In the genomic region with DNA sequence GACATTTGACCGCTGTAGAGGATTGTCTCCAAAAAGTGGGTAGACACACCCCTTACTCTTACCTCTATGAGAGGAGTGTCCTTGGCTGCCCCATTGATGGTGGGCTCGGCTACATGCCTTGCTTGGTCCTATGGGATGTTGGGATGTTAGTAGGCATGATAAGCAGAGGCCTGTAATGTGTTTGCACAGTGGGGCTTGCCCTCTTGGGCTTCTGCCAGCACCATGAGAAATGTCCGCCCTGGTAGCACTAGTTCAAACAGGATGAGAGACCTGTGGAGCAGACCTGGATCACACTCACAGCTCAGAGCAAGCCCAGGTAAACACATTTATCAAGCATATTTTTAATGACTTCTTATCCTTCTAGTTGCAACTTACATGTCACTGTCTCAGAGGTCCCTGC, we compare ENCODE assay signal across 1 cellular context.
TF ChIP-seq lines count a peak whose summit lies in the region.

No MANE protein-coding gene starts in this region.

TF ChIP-seq in HepG2, 621 proteins besides CTCF, POLR2A, EP300 and RAD21 (continues in another document):
- TF ChIP-seq FOXK2 (IDR thresholded peaks at IDR 0.05) (no peak), ZNF614 (CRISPR knock-in tag; IDR thresholded peaks at IDR 0.05; ENCODE audit: borderline replicate concordance) (no peak), SOX6 (IDR thresholded peaks at IDR 0.05) (no peak), SOX6 (CRISPR knock-in tag; IDR thresholded peaks at IDR 0.05) (peak; percentile 18; the same call in 1 of the 2 replicates), MED13 (CRISPR knock-in tag; IDR thresholded peaks at IDR 0.05) (no peak), BCL6 (CRISPR knock-in tag; IDR thresholded peaks at IDR 0.05) (0 out of 2 replicates have a peak, but pooled peaks have one; percentile 38), ISL2 (CRISPR knock-in tag; IDR thresholded peaks at IDR 0.05) (0 out of 2 replicates have a peak, but pooled peaks have one; percentile 38), RXRB (CRISPR knock-in tag; IDR thresholded peaks at IDR 0.05; ENCODE audit: borderline replicate concordance) (0 out of 2 replicates have a peak, but pooled peaks have one; percentile 14), SALL1 (CRISPR knock-in tag; IDR thresholded peaks at IDR 0.05) (peak; percentile 55), ZMAT3 (CRISPR knock-in tag; conservative IDR thresholded peaks at IDR 0.05) (no peak), TGIF2 (CRISPR knock-in tag; IDR thresholded peaks at IDR 0.05) (no peak), HDAC2 (CRISPR knock-in tag; IDR thresholded peaks at IDR 0.05) (peak; percentile 51; the same call in 1 of the 2 replicates), ZNF543 (CRISPR knock-in tag; IDR thresholded peaks at IDR 0.05) (0 out of 2 replicates have a peak, but pooled peaks have one; percentile 28), MEIS1 (CRISPR knock-in tag; IDR thresholded peaks at IDR 0.05; ENCODE audit: borderline replicate concordance) (no peak), ZNF230 (CRISPR knock-in tag; IDR thresholded peaks at IDR 0.05) (no peak), NR2F6 (IDR thresholded peaks at IDR 0.05) (no peak), NR2F6 (CRISPR knock-in tag; IDR thresholded peaks at IDR 0.05) (peak; percentile 36; the same call in 1 of the 2 replicates), SAP130 (CRISPR knock-in tag; IDR thresholded peaks at IDR 0.05; ENCODE audit: low read depth) (peak; percentile 40; the same call in 1 of the 2 replicates), EED (CRISPR knock-in tag; IDR thresholded peaks at IDR 0.05) (no peak), SYNCRIP (IDR thresholded peaks at IDR 0.05; ENCODE audit: insufficient read depth, low read depth, low read length) (no peak), ELF3 (CRISPR knock-in tag; IDR thresholded peaks at IDR 0.05) (peak; percentile 33; the same call in 1 of the 2 replicates), TOE1 (CRISPR knock-in tag; IDR thresholded peaks at IDR 0.05) (no peak), SIN3A (IDR thresholded peaks at IDR 0.05; ENCODE audit: borderline replicate concordance, low read depth, low read length) (no peak), MBNL3 (CRISPR knock-in tag; conservative IDR thresholded peaks at IDR 0.05) (no peak), SRSF1 (optimal IDR thresholded peaks at IDR 0.05; ENCODE audit: low read depth, low read length) (no peak), ZNF30 (CRISPR knock-in tag; IDR thresholded peaks at IDR 0.05) (no peak), PRPF4 (IDR thresholded peaks at IDR 0.05; ENCODE audit: low read depth, low read length, poor library complexity, severe bottlenecking) (no peak)
- TF ChIP-seq, protein P1, sequence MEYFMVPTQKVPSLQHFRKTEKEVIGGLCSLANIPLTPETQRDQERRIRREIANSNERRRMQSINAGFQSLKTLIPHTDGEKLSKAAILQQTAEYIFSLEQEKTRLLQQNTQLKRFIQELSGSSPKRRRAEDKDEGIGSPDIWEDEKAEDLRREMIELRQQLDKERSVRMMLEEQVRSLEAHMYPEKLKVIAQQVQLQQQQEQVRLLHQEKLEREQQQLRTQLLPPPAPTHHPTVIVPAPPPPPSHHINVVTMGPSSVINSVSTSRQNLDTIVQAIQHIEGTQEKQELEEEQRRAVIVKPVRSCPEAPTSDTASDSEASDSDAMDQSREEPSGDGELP (IDR thresholded peaks at IDR 0.05; ENCODE audit: borderline replicate concordance, low read depth): no peak
- TF ChIP-seq, protein P2, sequence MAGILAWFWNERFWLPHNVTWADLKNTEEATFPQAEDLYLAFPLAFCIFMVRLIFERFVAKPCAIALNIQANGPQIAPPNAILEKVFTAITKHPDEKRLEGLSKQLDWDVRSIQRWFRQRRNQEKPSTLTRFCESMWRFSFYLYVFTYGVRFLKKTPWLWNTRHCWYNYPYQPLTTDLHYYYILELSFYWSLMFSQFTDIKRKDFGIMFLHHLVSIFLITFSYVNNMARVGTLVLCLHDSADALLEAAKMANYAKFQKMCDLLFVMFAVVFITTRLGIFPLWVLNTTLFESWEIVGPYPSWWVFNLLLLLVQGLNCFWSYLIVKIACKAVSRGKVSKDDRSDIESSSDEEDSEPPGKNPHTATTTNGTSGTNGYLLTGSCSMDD (CRISPR knock-in tag; IDR thresholded peaks at IDR 0.05): no peak
- TF ChIP-seq, protein P3, sequence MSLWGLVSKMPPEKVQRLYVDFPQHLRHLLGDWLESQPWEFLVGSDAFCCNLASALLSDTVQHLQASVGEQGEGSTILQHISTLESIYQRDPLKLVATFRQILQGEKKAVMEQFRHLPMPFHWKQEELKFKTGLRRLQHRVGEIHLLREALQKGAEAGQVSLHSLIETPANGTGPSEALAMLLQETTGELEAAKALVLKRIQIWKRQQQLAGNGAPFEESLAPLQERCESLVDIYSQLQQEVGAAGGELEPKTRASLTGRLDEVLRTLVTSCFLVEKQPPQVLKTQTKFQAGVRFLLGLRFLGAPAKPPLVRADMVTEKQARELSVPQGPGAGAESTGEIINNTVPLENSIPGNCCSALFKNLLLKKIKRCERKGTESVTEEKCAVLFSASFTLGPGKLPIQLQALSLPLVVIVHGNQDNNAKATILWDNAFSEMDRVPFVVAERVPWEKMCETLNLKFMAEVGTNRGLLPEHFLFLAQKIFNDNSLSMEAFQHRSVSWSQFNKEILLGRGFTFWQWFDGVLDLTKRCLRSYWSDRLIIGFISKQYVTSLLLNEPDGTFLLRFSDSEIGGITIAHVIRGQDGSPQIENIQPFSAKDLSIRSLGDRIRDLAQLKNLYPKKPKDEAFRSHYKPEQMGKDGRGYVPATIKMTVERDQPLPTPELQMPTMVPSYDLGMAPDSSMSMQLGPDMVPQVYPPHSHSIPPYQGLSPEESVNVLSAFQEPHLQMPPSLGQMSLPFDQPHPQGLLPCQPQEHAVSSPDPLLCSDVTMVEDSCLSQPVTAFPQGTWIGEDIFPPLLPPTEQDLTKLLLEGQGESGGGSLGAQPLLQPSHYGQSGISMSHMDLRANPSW (CRISPR knock-in tag; IDR thresholded peaks at IDR 0.05; ENCODE audit: borderline replicate concordance): no peak
- TF ChIP-seq, protein P4, sequence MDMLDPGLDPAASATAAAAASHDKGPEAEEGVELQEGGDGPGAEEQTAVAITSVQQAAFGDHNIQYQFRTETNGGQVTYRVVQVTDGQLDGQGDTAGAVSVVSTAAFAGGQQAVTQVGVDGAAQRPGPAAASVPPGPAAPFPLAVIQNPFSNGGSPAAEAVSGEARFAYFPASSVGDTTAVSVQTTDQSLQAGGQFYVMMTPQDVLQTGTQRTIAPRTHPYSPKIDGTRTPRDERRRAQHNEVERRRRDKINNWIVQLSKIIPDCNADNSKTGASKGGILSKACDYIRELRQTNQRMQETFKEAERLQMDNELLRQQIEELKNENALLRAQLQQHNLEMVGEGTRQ (IDR thresholded peaks at IDR 0.05; ENCODE audit: low read depth, low read length): no peak
- TF ChIP-seq, protein P4 (CRISPR knock-in tag; IDR thresholded peaks at IDR 0.05; ENCODE audit: borderline replicate concordance): no peak
- TF ChIP-seq, protein P5, sequence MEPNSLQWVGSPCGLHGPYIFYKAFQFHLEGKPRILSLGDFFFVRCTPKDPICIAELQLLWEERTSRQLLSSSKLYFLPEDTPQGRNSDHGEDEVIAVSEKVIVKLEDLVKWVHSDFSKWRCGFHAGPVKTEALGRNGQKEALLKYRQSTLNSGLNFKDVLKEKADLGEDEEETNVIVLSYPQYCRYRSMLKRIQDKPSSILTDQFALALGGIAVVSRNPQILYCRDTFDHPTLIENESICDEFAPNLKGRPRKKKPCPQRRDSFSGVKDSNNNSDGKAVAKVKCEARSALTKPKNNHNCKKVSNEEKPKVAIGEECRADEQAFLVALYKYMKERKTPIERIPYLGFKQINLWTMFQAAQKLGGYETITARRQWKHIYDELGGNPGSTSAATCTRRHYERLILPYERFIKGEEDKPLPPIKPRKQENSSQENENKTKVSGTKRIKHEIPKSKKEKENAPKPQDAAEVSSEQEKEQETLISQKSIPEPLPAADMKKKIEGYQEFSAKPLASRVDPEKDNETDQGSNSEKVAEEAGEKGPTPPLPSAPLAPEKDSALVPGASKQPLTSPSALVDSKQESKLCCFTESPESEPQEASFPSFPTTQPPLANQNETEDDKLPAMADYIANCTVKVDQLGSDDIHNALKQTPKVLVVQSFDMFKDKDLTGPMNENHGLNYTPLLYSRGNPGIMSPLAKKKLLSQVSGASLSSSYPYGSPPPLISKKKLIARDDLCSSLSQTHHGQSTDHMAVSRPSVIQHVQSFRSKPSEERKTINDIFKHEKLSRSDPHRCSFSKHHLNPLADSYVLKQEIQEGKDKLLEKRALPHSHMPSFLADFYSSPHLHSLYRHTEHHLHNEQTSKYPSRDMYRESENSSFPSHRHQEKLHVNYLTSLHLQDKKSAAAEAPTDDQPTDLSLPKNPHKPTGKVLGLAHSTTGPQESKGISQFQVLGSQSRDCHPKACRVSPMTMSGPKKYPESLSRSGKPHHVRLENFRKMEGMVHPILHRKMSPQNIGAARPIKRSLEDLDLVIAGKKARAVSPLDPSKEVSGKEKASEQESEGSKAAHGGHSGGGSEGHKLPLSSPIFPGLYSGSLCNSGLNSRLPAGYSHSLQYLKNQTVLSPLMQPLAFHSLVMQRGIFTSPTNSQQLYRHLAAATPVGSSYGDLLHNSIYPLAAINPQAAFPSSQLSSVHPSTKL (CRISPR knock-in tag; IDR thresholded peaks at IDR 0.05): peak; percentile 64
- TF ChIP-seq, protein P6, sequence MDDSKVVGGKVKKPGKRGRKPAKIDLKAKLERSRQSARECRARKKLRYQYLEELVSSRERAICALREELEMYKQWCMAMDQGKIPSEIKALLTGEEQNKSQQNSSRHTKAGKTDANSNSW (CRISPR knock-in tag; IDR thresholded peaks at IDR 0.05; ENCODE audit: borderline replicate concordance): no peak
- TF ChIP-seq, protein P7, sequence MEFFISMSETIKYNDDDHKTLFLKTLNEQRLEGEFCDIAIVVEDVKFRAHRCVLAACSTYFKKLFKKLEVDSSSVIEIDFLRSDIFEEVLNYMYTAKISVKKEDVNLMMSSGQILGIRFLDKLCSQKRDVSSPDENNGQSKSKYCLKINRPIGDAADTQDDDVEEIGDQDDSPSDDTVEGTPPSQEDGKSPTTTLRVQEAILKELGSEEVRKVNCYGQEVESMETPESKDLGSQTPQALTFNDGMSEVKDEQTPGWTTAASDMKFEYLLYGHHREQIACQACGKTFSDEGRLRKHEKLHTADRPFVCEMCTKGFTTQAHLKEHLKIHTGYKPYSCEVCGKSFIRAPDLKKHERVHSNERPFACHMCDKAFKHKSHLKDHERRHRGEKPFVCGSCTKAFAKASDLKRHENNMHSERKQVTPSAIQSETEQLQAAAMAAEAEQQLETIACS (CRISPR knock-in tag; IDR thresholded peaks at IDR 0.05): no peak
- TF ChIP-seq, protein P8, sequence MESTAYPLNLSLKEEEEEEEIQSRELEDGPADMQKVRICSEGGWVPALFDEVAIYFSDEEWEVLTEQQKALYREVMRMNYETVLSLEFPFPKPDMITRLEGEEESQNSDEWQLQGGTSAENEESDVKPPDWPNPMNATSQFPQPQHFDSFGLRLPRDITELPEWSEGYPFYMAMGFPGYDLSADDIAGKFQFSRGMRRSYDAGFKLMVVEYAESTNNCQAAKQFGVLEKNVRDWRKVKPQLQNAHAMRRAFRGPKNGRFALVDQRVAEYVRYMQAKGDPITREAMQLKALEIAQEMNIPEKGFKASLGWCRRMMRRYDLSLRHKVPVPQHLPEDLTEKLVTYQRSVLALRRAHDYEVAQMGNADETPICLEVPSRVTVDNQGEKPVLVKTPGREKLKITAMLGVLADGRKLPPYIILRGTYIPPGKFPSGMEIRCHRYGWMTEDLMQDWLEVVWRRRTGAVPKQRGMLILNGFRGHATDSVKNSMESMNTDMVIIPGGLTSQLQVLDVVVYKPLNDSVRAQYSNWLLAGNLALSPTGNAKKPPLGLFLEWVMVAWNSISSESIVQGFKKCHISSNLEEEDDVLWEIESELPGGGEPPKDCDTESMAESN (CRISPR knock-in tag; conservative IDR thresholded peaks at IDR 0.05): no peak
- TF ChIP-seq, protein P9, sequence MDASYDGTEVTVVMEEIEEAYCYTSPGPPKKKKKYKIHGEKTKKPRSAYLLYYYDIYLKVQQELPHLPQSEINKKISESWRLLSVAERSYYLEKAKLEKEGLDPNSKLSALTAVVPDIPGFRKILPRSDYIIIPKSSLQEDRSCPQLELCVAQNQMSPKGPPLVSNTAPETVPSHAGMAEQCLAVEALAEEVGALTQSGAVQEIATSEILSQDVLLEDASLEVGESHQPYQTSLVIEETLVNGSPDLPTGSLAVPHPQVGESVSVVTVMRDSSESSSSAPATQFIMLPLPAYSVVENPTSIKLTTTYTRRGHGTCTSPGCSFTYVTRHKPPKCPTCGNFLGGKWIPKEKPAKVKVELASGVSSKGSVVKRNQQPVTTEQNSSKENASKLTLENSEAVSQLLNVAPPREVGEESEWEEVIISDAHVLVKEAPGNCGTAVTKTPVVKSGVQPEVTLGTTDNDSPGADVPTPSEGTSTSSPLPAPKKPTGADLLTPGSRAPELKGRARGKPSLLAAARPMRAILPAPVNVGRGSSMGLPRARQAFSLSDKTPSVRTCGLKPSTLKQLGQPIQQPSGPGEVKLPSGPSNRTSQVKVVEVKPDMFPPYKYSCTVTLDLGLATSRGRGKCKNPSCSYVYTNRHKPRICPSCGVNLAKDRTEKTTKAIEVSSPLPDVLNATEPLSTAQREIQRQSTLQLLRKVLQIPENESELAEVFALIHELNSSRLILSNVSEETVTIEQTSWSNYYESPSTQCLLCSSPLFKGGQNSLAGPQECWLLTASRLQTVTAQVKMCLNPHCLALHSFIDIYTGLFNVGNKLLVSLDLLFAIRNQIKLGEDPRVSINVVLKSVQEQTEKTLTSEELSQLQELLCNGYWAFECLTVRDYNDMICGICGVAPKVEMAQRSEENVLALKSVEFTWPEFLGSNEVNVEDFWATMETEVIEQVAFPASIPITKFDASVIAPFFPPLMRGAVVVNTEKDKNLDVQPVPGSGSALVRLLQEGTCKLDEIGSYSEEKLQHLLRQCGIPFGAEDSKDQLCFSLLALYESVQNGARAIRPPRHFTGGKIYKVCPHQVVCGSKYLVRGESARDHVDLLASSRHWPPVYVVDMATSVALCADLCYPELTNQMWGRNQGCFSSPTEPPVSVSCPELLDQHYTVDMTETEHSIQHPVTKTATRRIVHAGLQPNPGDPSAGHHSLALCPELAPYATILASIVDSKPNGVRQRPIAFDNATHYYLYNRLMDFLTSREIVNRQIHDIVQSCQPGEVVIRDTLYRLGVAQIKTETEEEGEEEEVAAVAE (CRISPR knock-in tag; IDR thresholded peaks at IDR 0.05; ENCODE audit: borderline replicate concordance): peak; percentile 96
- TF ChIP-seq, protein P10, sequence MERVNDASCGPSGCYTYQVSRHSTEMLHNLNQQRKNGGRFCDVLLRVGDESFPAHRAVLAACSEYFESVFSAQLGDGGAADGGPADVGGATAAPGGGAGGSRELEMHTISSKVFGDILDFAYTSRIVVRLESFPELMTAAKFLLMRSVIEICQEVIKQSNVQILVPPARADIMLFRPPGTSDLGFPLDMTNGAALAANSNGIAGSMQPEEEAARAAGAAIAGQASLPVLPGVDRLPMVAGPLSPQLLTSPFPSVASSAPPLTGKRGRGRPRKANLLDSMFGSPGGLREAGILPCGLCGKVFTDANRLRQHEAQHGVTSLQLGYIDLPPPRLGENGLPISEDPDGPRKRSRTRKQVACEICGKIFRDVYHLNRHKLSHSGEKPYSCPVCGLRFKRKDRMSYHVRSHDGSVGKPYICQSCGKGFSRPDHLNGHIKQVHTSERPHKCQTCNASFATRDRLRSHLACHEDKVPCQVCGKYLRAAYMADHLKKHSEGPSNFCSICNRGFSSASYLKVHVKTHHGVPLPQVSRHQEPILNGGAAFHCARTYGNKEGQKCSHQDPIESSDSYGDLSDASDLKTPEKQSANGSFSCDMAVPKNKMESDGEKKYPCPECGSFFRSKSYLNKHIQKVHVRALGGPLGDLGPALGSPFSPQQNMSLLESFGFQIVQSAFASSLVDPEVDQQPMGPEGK (CRISPR knock-in tag; IDR thresholded peaks at IDR 0.05): peak; percentile 29; the same call in 1 of the 2 replicates
